Comparison of ENCODE assay signal across 19 cellular contexts in the genomic region with DNA sequence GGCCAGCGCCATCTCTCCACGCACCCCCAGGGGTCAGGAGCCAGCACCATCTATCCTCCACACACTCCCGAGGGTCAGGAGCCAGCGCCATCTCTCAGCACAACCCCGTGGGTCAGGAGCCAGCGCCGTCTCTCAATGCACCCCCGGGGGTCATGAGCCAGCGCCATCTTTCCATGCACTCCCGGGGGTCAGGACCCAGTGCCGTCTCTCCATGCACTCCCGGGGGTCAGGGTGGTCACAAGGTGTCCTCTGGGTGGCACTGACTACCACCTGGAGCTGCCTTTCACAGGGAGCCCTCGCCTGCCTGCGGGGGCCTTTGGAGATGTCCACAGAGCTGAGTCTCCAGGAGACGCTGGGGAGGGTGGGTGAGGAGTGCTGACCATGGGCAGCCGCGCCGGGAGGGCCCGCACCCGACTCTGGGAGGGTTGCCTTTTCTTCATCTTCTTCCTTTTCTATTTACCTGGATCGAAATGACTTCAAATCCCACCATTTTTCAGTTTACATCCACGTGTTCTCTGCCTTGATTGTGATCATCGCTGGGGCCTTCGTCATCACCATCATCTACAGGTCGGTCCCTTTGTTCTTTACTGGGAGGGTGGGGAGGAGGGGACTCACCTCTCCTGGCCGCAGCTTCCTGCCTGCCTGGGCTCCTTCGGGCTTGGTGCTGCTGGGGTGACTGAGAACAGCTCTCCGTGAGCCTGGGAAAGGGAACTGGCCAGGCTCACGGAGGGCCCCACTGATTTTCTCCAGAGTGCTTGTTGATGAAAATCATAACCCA. TPM values are rescaled to one million over a fixed set of nuclear protein-coding genes. Genes with fewer than 3 reads are reported as not detected.
DNase-seq lines count a peak whose midpoint lies in the region; ATAC-seq and TF ChIP-seq lines count a peak whose summit lies in the region.
"Had no signal": no experiment of that assay in that cellular context is flagged by ENCODE, and none has a peak within 500 bp of the region (broad histone marks: within the 10 kb centered on the region; RNA-seq: fewer than 3 reads in every experiment).

No MANE protein-coding gene starts in this region.

- no peak overlapping the region for H3K4me3 Mint-ChIP-seq in stimulated activated naive CD8-positive, alpha-beta T cell treated with anti-CD3 and anti-CD28 coated beads, Interleukin-15, amount 100 ng/mL, for 72 hours
- H3K4me3 Mint-ChIP-seq in neural crest cell: no peak overlapping the region
- H3K4me3 Mint-ChIP-seq: B cell; CD4-positive, alpha-beta T cell had no signal

- H3K9me3 Mint-ChIP-seq in stimulated activated naive CD8-positive, alpha-beta T cell treated with anti-CD3 and anti-CD28 coated beads, Interleukin-15, amount 100 ng/mL, for 72 hours: no peaks in the 10 kb centered on the region
- H3K9me3 Mint-ChIP-seq in neural crest cell: no peaks in the 10 kb centered on the region
- H3K9me3 Mint-ChIP-seq: CD4-positive, alpha-beta T cell had no signal

- no peak for TF ChIP-seq CTCF in neural crest cell (conservative IDR thresholded peaks at IDR 0.05)

- H3K36me3 Mint-ChIP-seq in neural crest cell (ENCODE audit: low read depth): no peaks in the 10 kb centered on the region

- peak; percentile 42 for ATAC-seq in stimulated activated naive CD8-positive, alpha-beta T cell treated with anti-CD3 and anti-CD28 coated beads, Interleukin-15, amount 100 ng/mL, for 72 hours
- no peak for ATAC-seq in stimulated activated naive CD8-positive, alpha-beta T cell treated with anti-CD3 and anti-CD28 coated beads, Interleukin-15, Interleukin-2, amounts not matched to agents 100 U/mL and 50 U/mL, for 24 hours
- no peak for ATAC-seq in HG03378 (IDR thresholded peaks at IDR 0.05; ENCODE audit: unreplicated experiment)
- ATAC-seq: HepG2 had no signal

- no peaks in the 10 kb centered on the region for H3K27me3 Mint-ChIP-seq in stimulated activated naive CD8-positive, alpha-beta T cell treated with anti-CD3 and anti-CD28 coated beads, Interleukin-15, amount 100 ng/mL, for 72 hours
- no peaks in the 10 kb centered on the region for H3K27me3 Mint-ChIP-seq in neural crest cell (ENCODE audit: low read depth)
- H3K27me3 Mint-ChIP-seq: B cell; CD4-positive, alpha-beta T cell had no signal

- peak overlapping the region in 1 of 2 donors; percentile 63 for H3K27ac Mint-ChIP-seq in stimulated activated naive CD8-positive, alpha-beta T cell treated with anti-CD3 and anti-CD28 coated beads, Interleukin-15, amount 100 ng/mL, for 72 hours
- H3K27ac Mint-ChIP-seq in neural crest cell (ENCODE audit: unreplicated experiment): peak overlapping the region; percentile 11
- H3K27ac Mint-ChIP-seq: B cell; CD4-positive, alpha-beta T cell had no signal

- peaks cover 5% of the 10 kb centered on the region for H3K4me1 Mint-ChIP-seq in stimulated activated naive CD8-positive, alpha-beta T cell treated with anti-CD3 and anti-CD28 coated beads, Interleukin-15, amount 100 ng/mL, for 72 hours
- no peaks in the 10 kb centered on the region for H3K4me1 Mint-ChIP-seq in neural crest cell
- H3K4me1 Mint-ChIP-seq: B cell had no signal

- no peak for DNase-seq in stimulated activated naive CD8-positive, alpha-beta T cell treated with anti-CD3 and anti-CD28 coated beads, Interleukin-15, amount 100 ng/mL, for 72 hours
- DNase-seq in stimulated activated naive CD8-positive, alpha-beta T cell treated with anti-CD3 and anti-CD28 coated beads, Interleukin-15, Interleukin-2, amounts not matched to agents 100 U/mL and 50 U/mL, for 24 hours: no peak
- peak; percentile 36 for DNase-seq in ecto neural progenitor cell (ENCODE audit: low spot score)
- no peak for DNase-seq in neural crest cell (ENCODE audit: low read depth, low spot score)
- no peak for DNase-seq in NCI-H748 (lab: John Stamatoyannopoulos, UW; ENCODE audit: unreplicated experiment)
- no peak for DNase-seq in stimulated activated CD4-positive, alpha-beta T cell treated with anti-CD3 and anti-CD28 coated beads, Interleukin-12 subunit alpha, Interleukin-12 subunit beta, amount 100 ng/mL, for 4 hours
- DNase-seq: CD4-positive, alpha-beta T cell; DMS79; NCI-H1436; NCI-H2029; NCI-H2171; NCI-H446 treated with DMSO at 0.1 percent for 48 hours; NCI-H748 treated with DMSO at 0.1 percent for 48 hours; RPMI8226; SIG-M5 had no signal

RNA-seq across cellular contexts. Expression of a gene that starts 19.1 kb away (rescaled TPM):
- total RNA-seq in neural crest cell: 0.50 TPM in 1 of 2 replicates, not detected in the other
- total RNA-seq: M059J had no signal
